ENCODE assay signal across 8 cellular contexts in genomic region chr14:50560929-50561280, GRCh38. TPM values are rescaled to one million over a fixed set of nuclear protein-coding genes. Genes with fewer than 3 reads are reported as not detected.
DNase-seq lines count a peak whose midpoint lies in the region; ATAC-seq and TF ChIP-seq lines count a peak whose summit lies in the region.

No MANE protein-coding gene starts in this region.

- H3K4me3 ChIP-seq in DND-41 (ENCODE audit: low read depth in 1 of 2, low read length in 2 of 2): peak overlapping the region; percentile 47 to 79; a peak in 3 of 4 replicates
- H3K4me3 ChIP-seq in MG63: peak overlapping the region; percentile 55
- peak overlapping the region; percentile 43 for H3K4me3 ChIP-seq in SU-DHL-6 (ENCODE audit: insufficient read depth, low read length, poor library complexity, severe bottlenecking)
- peak overlapping the region; percentile 67 for H3K4me3 ChIP-seq in right cardiac atrium (ENCODE audit: low read length)
- peak overlapping the region; percentile 66 to 76 for H3K4me3 ChIP-seq in prostate gland
- peak overlapping the region; percentile 48 to 76 for H3K4me3 ChIP-seq in uterus

- peak overlapping the region; percentile 86 for H2AFZ ChIP-seq in DND-41 (ENCODE audit: low read depth, low read length)
- peak overlapping the region; percentile 58 for H2AFZ ChIP-seq in SU-DHL-6 (ENCODE audit: low read depth, low read length, severe bottlenecking)

- WGBS in right cardiac atrium: under 1% methylated on average over 21 of the region's 21 CpGs
- under 1% methylated on average over 21 of the region's 21 CpGs for WGBS in prostate gland

- ATAC-seq in DND-41 (ENCODE audit: insufficient read depth, low read depth) (peak; percentile 42), right cardiac atrium (peak; percentile 94 to 95), HG03354 (IDR thresholded peaks at IDR 0.05; ENCODE audit: poor library complexity, severe bottlenecking, unreplicated experiment) (no peak)

- no peaks in the 10 kb centered on the region for H3K9me2 ChIP-seq in SU-DHL-6 (replicated peaks; ENCODE audit: insufficient read depth, low read length)

- no peaks in the 10 kb centered on the region for H3F3A ChIP-seq in SU-DHL-6 (ENCODE audit: insufficient read depth)

- peak overlapping the region; percentile 99 for H3K4me2 ChIP-seq in DND-41 (ENCODE audit: insufficient read depth, low read length)
- peak overlapping the region; percentile 50 for H3K4me2 ChIP-seq in SU-DHL-6 (ENCODE audit: low read depth, low read length, poor library complexity, severe bottlenecking)

- H3K27ac ChIP-seq in DND-41 (ENCODE audit: low read length) (peak overlapping the region; percentile 65), SU-DHL-6 (ENCODE audit: low read depth, low read length) (no peak overlapping the region), angular gyrus (ENCODE audit: low read depth, low read length) (peak overlapping the region; percentile 98), right cardiac atrium (ENCODE audit: low read length) (peak overlapping the region; percentile 25), prostate gland (peak overlapping the region; percentile 95 to 96), uterus (peak overlapping the region; percentile 87 to 92)

- 0 out of 2 replicates have a peak, but pooled peaks cover 3% of the 10 kb centered on the region for H4K20me1 ChIP-seq in DND-41 (ENCODE audit: insufficient read depth, low read length)
- no peaks in the 10 kb centered on the region for H4K20me1 ChIP-seq in SU-DHL-6 (ENCODE audit: low read depth, low read length)

- H3K79me2 ChIP-seq in DND-41 (ENCODE audit: insufficient read depth, low read length) (no peaks in the 10 kb centered on the region), SU-DHL-6 (ENCODE audit: insufficient read depth, low read length) (no peaks in the 10 kb centered on the region)

- H3K4me1 ChIP-seq in DND-41 (ENCODE audit: insufficient read depth, low read length): peaks cover 22% of the 10 kb centered on the region
- no peaks in the 10 kb centered on the region for H3K4me1 ChIP-seq in right cardiac atrium (ENCODE audit: control insufficient read depth, insufficient read depth, low read length)
- no peaks in the 10 kb centered on the region for H3K4me1 ChIP-seq in prostate gland (replicated peaks)
- H3K4me1 ChIP-seq in uterus: no peaks in the 10 kb centered on the region

- no peaks in the 10 kb centered on the region for H3K9me3 ChIP-seq in DND-41 (ENCODE audit: insufficient read depth, low read length, severe bottlenecking)
- H3K9me3 ChIP-seq in MG63: no peaks in the 10 kb centered on the region
- no peaks in the 10 kb centered on the region for H3K9me3 ChIP-seq in SU-DHL-6 (ENCODE audit: insufficient read depth, low read length)
- no peaks in the 10 kb centered on the region for H3K9me3 ChIP-seq in right cardiac atrium (ENCODE audit: control insufficient read depth, low read length)
- H3K9me3 ChIP-seq in prostate gland: no peaks in the 10 kb centered on the region
- no peaks in the 10 kb centered on the region for H3K9me3 ChIP-seq in uterus

- no peak for TF ChIP-seq CTCF in DND-41 (IDR thresholded peaks at IDR 0.05; ENCODE audit: borderline replicate concordance, extremely low read depth, low read length, poor library complexity, severe bottlenecking)
- TF ChIP-seq CTCF in SU-DHL-6 (IDR thresholded peaks at IDR 0.05; ENCODE audit: insufficient read depth, low read length, poor library complexity, severe bottlenecking): no peak
- TF ChIP-seq CTCF in prostate gland (IDR thresholded peaks at IDR 0.05): no peak
- TF ChIP-seq CTCF in uterus (IDR thresholded peaks at IDR 0.05): no peak

- H3K27me3 ChIP-seq in DND-41 (ENCODE audit: insufficient read depth, low read length, poor library complexity) (peaks cover 31% of the 10 kb centered on the region), MG63 (no peaks in the 10 kb centered on the region; the same call in none of the 2 replicates), SU-DHL-6 (ENCODE audit: low read length) (0 out of 2 replicates have a peak, but pooled peaks cover 4% of the 10 kb centered on the region), right cardiac atrium (ENCODE audit: control insufficient read depth, insufficient read depth) (no peaks in the 10 kb centered on the region), prostate gland (replicated peaks; ENCODE audit: insufficient read depth) (no peaks in the 10 kb centered on the region), uterus (no peaks in the 10 kb centered on the region)

- H3K9ac ChIP-seq in DND-41 (ENCODE audit: low read depth, low read length) (peak overlapping the region; percentile 58), SU-DHL-6 (ENCODE audit: low read length) (peak overlapping the region; percentile 25)

- peak; percentile 72 for TF ChIP-seq POLR2A in prostate gland (IDR thresholded peaks at IDR 0.05)
- TF ChIP-seq POLR2A in uterus (IDR thresholded peaks at IDR 0.05): peak in 1 of 2 donors; percentile 28

- H3K36me3 ChIP-seq in DND-41 (ENCODE audit: insufficient read depth, low read length) (no peaks in the 10 kb centered on the region), MG63 (no peaks in the 10 kb centered on the region), SU-DHL-6 (ENCODE audit: low read length) (no peaks in the 10 kb centered on the region), prostate gland (no peaks in the 10 kb centered on the region), uterus (no peaks in the 10 kb centered on the region)

- intact Hi-C loops in right cardiac atrium (cut with DNase I): no loop called here
- intact Hi-C loops in prostate gland (cut with DNase I): no loop called here
- intact Hi-C loops in uterus (cut with DNase I; ENCODE audit: low total_unique reads): no loop called here

- DNase-seq in DND-41 (peak; percentile 66), MG63 (peak; percentile 50), right cardiac atrium (peak; percentile 89 to 96 (median 93)), prostate gland (ENCODE audit: low spot score) (peak; percentile 85), uterus (peak; percentile 84)

RNA-seq across cellular contexts. Expression of gene ATL1, which starts 1.0 kb away (rescaled TPM):
- 0.10 TPM in 1 of 2 replicates, not detected in the other for total RNA-seq in MG63 (2014; rRNA removed; shearing (Covaris generic); ENCODE audit: low replicate concordance)
- total RNA-seq in right cardiac atrium (1 to 10 TPM; 1.7 to 2.8 (median 2.2) TPM), prostate gland (10 to 100 TPM in 1 of 2 donors, 1 to 10 TPM in 1; 5.3 to 26.5 TPM), uterus (10 to 100 TPM in 3 of 4 donors, 1 to 10 TPM in 1; 1.5 to 24.3 (median 13.0) TPM)
- 1.4 TPM for polyA plus RNA-seq in right cardiac atrium

RNA-seq across cellular contexts. Expression of gene MAP4K5, which starts 28.5 kb away (rescaled TPM):
- 26.3 and 120 TPM in 2 replicates for total RNA-seq in MG63 (2014; rRNA removed; shearing (Covaris generic); ENCODE audit: low replicate concordance)
- total RNA-seq in right cardiac atrium (10 to 100 TPM; 17.6 to 29.0 (median 21.0) TPM), prostate gland (100 to 1,000 TPM in 1 of 2 donors, 10 to 100 TPM in 1; 76.2 to 102 TPM), uterus (100 to 1,000 TPM in 2 of 4 donors, 10 to 100 TPM in 2; 44.6 to 179 (median 97.8) TPM)
- 8.4 TPM for polyA plus RNA-seq in right cardiac atrium
